In the genomic region with DNA sequence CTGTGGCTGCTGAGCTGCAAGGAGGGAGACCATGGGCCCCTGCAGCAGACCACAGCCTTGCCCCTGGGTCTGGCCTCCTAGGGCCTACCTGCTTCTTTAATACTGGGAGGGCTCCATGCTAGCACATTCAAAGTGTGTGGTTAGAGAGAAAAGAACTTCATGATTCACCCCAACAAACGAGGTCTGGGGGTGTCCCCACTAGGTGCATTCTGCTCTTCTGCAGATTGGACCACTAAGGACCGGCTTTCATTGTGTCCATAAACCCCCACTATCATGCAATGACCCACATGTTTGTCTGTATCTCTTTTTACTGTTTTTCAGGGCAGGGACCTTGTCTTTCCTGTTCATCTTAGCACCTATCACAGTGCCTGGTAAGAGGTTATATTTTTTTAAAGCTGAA, we compare ENCODE assay signal across 20 cellular contexts.
"Had no signal": no experiment of that assay in that cellular context is flagged by ENCODE, and none has a peak within 500 bp of the region (broad histone marks: within the 10 kb centered on the region; RNA-seq: fewer than 3 reads in every experiment).

No MANE protein-coding gene starts in this region.

- H3K4me3 Mint-ChIP-seq: dendritic cell treated with granulocyte-macrophage colony-stimulating factor and Interleukin-4, amounts not matched to agents 40 ng/mL and 50 ng/mL, for 4 days; memory B cell; mesothelial cell of epicardium; nephron; stimulated activated memory B cell treated with anti-CD40 and anti-IgM and Interleukin-4, amounts not matched to agents 10 μg/mL and 1 μg/mL and 100 μg/mL, for 72 hours; type B pancreatic cell had no signal

- H3K36me3 Mint-ChIP-seq: mesothelial cell of epicardium, type B pancreatic cell had no signal

- H3K27ac ChIP-seq: esophagus squamous epithelium, gastroesophageal sphincter, left lung, lower lobe of right lung, pancreas, suprapubic skin, thyroid gland had no signal

- H3K4me1 ChIP-seq: esophagus squamous epithelium, gastroesophageal sphincter, left lung, lower lobe of right lung, pancreas, suprapubic skin, thyroid gland had no signal

- H3K4me1 Mint-ChIP-seq: mesothelial cell of epicardium had no signal

- H3K9me3 Mint-ChIP-seq: dendritic cell treated with granulocyte-macrophage colony-stimulating factor and Interleukin-4, amounts not matched to agents 40 ng/mL and 50 ng/mL, for 4 days; memory B cell; mesothelial cell of epicardium; nephron; stimulated activated memory B cell treated with anti-CD40 and anti-IgM and Interleukin-4, amounts not matched to agents 10 μg/mL and 1 μg/mL and 100 μg/mL, for 72 hours; type B pancreatic cell had no signal

- H3K4me3 ChIP-seq: esophagus squamous epithelium, gastroesophageal sphincter, left lung, lower lobe of right lung, pancreas, suprapubic skin, thyroid gland had no signal

- ATAC-seq: gastroesophageal sphincter; left lung; lower lobe of right lung; pancreas; right cardiac atrium; stimulated activated memory B cell treated with anti-CD40 and anti-IgM and Interleukin-4, amounts not matched to agents 10 μg/mL and 1 μg/mL and 100 μg/mL, for 72 hours had no signal

- H3K9me3 ChIP-seq: esophagus squamous epithelium, gastroesophageal sphincter, left lung, lower lobe of right lung, pancreas, suprapubic skin, thyroid gland had no signal

- DNase-seq: esophagus squamous epithelium; foreskin fibroblast; glutamatergic neuron; left lung; lower lobe of right lung; occipital lobe; pancreas; right cardiac atrium; small intestine; stimulated activated CD4-positive, alpha-beta T cell treated with anti-CD3 and anti-CD28 coated beads, Interleukin-12 subunit alpha, Interleukin-12 subunit beta, amount 100 ng/mL, for 4 hours; thyroid gland had no signal

- H3K36me3 ChIP-seq: esophagus squamous epithelium, gastroesophageal sphincter, left lung, lower lobe of right lung, pancreas, suprapubic skin, thyroid gland had no signal

- H3K27ac Mint-ChIP-seq: dendritic cell treated with granulocyte-macrophage colony-stimulating factor and Interleukin-4, amounts not matched to agents 40 ng/mL and 50 ng/mL, for 4 days; memory B cell; mesothelial cell of epicardium; nephron; progenitor cell of endocrine pancreas; stimulated activated memory B cell treated with anti-CD40 and anti-IgM and Interleukin-4, amounts not matched to agents 10 μg/mL and 1 μg/mL and 100 μg/mL, for 72 hours; type B pancreatic cell had no signal

- H3K27me3 ChIP-seq: esophagus squamous epithelium, gastroesophageal sphincter, left lung, pancreas, suprapubic skin, thyroid gland had no signal

- H3K27me3 Mint-ChIP-seq: memory B cell; stimulated activated memory B cell treated with anti-CD40 and anti-IgM and Interleukin-4, amounts not matched to agents 10 μg/mL and 1 μg/mL and 100 μg/mL, for 72 hours had no signal
